Comparison of ENCODE assay signal across 2 cellular contexts in the genomic region with DNA sequence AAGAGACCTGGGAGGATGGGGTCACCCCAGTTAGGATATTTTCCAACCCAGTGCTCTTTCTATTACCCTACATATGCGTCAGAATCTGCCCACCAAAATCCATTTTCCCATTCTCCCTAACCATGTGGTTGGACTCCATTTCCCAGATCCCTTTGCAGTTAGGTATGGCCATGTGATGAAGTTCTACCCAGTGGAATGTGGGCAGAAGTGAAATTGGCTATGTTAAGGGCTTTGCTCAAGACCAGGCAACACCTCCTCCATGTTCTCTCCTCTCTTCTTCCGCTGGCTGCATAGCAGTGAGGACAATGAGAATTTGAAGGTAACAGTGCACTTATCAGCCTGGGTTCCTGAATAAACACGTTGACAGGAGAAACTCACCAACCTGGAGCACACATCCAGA.
TF ChIP-seq lines count a peak whose summit lies in the region.

No MANE protein-coding gene starts in this region.

TF ChIP-seq in HCT116, 20 proteins besides CTCF, POLR2A, EP300 and RAD21 (continued from another document):
- TF ChIP-seq, protein P1, sequence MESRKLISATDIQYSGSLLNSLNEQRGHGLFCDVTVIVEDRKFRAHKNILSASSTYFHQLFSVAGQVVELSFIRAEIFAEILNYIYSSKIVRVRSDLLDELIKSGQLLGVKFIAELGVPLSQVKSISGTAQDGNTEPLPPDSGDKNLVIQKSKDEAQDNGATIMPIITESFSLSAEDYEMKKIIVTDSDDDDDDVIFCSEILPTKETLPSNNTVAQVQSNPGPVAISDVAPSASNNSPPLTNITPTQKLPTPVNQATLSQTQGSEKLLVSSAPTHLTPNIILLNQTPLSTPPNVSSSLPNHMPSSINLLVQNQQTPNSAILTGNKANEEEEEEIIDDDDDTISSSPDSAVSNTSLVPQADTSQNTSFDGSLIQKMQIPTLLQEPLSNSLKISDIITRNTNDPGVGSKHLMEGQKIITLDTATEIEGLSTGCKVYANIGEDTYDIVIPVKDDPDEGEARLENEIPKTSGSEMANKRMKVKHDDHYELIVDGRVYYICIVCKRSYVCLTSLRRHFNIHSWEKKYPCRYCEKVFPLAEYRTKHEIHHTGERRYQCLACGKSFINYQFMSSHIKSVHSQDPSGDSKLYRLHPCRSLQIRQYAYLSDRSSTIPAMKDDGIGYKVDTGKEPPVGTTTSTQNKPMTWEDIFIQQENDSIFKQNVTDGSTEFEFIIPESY (IDR thresholded peaks at IDR 0.05; ENCODE audit: extremely low read depth, insufficient replicate concordance, low read length) = no peak
- TF ChIP-seq EGR1 (IDR thresholded peaks at IDR 0.05; ENCODE audit: low read depth) = no peak
- TF ChIP-seq, protein P2, sequence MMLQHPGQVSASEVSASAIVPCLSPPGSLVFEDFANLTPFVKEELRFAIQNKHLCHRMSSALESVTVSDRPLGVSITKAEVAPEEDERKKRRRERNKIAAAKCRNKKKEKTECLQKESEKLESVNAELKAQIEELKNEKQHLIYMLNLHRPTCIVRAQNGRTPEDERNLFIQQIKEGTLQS (IDR thresholded peaks at IDR 0.05) = no peak
- no peak for TF ChIP-seq CBX3 (IDR thresholded peaks at IDR 0.05; ENCODE audit: low read depth)

TF ChIP-seq in H1, 55 proteins besides CTCF, POLR2A, EP300 and RAD21 (continued from another document):
- TF ChIP-seq, protein P2 (IDR thresholded peaks at IDR 0.05; ENCODE audit: insufficient read depth, low read depth, low read length) = 0 out of 2 replicates have a peak, but pooled peaks have one; percentile 39
- TF ChIP-seq SIRT6 (IDR thresholded peaks at IDR 0.05; ENCODE audit: low read length) (no peak), FOSL1 (IDR thresholded peaks at IDR 0.05; ENCODE audit: insufficient read depth, low read depth, low read length) (no peak), JUN (IDR thresholded peaks at IDR 0.05; ENCODE audit: low read depth, low read length) (no peak), HDAC2 (IDR thresholded peaks at IDR 0.05; ENCODE audit: borderline replicate concordance in 1 of 2, low read depth in 2 of 2, low read length in 2 of 2) (no peak), CTBP2 (IDR thresholded peaks at IDR 0.05; ENCODE audit: borderline replicate concordance, insufficient read depth, insufficient read length, low read length) (no peak), PHF8 (conservative IDR thresholded peaks at IDR 0.05; ENCODE audit: low read depth, low read length) (no peak), GTF2F1 (IDR thresholded peaks at IDR 0.05; ENCODE audit: borderline replicate concordance, low read depth, low read length) (no peak), TBP (IDR thresholded peaks at IDR 0.05; ENCODE audit: low read depth, low read length) (no peak), RBBP5 (IDR thresholded peaks at IDR 0.05; ENCODE audit: borderline replicate concordance, low read depth, low read length) (no peak), SIN3A (conservative IDR thresholded peaks at IDR 0.05 in 1 of 2, IDR thresholded peaks at IDR 0.05 in 1 of 2; ENCODE audit: low read depth in 1 of 2, low read length in 2 of 2) (no peak), SP1 (IDR thresholded peaks at IDR 0.05; ENCODE audit: low read depth, low read length) (no peak)
- TF ChIP-seq, protein P3, sequence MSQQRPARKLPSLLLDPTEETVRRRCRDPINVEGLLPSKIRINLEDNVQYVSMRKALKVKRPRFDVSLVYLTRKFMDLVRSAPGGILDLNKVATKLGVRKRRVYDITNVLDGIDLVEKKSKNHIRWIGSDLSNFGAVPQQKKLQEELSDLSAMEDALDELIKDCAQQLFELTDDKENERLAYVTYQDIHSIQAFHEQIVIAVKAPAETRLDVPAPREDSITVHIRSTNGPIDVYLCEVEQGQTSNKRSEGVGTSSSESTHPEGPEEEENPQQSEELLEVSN (IDR thresholded peaks at IDR 0.05) = no peak
- TF ChIP-seq, protein P4, sequence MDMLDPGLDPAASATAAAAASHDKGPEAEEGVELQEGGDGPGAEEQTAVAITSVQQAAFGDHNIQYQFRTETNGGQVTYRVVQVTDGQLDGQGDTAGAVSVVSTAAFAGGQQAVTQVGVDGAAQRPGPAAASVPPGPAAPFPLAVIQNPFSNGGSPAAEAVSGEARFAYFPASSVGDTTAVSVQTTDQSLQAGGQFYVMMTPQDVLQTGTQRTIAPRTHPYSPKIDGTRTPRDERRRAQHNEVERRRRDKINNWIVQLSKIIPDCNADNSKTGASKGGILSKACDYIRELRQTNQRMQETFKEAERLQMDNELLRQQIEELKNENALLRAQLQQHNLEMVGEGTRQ (IDR thresholded peaks at IDR 0.05; ENCODE audit: low read length) = peak; percentile 55
